7 cellular contexts compared by ENCODE assay signal in genomic region chr15:28457396-28457932, GRCh38.
DNase-seq lines count a peak whose midpoint lies in the region; ATAC-seq and TF ChIP-seq lines count a peak whose summit lies in the region.
"Not testable (repeated sequence)": the region's sequence is repeated elsewhere in the genome, so short reads cannot be mapped to it uniquely, and the experiment has no call there.

No MANE protein-coding gene starts in this region.

- not testable (repeated sequence) for H4K91ac ChIP-seq in neuronal stem cell (ENCODE audit: low read depth, low read length, poor library complexity)

- H3K4me1 Mint-ChIP-seq in GM23338; activated naive CD8-positive, alpha-beta T cell treated with anti-CD3 and anti-CD28 coated beads for 36 hours: not testable (repeated sequence)

- H3K4me1 ChIP-seq in GM23338 (ENCODE audit: insufficient read depth); Peyer's patch; neuronal stem cell (ENCODE audit: control insufficient read depth in 2 of 2, insufficient read depth in 1 of 2, low read depth in 1 of 2, low read length in 2 of 2); sigmoid colon: not testable (repeated sequence)

- H3K9me3 Mint-ChIP-seq in GM23338; activated naive CD8-positive, alpha-beta T cell treated with anti-CD3 and anti-CD28 coated beads for 36 hours: not testable (repeated sequence)

- H2BK5ac ChIP-seq in neuronal stem cell (ENCODE audit: low read length) = not testable (repeated sequence)

- H3K9me2 ChIP-seq in GM23338 (ENCODE audit: insufficient read depth) = not testable (repeated sequence)

- not testable (repeated sequence) for H3K14ac ChIP-seq in neuronal stem cell (ENCODE audit: low read length)

- not testable (repeated sequence) for H3F3A ChIP-seq in GM23338 (replicated peaks; ENCODE audit: low read depth)

- TF ChIP-seq POLR2A in Peyer's patch (IDR thresholded peaks at IDR 0.05); sigmoid colon (IDR thresholded peaks at IDR 0.05): not testable (repeated sequence)

- WGBS in neuronal stem cell (ENCODE audit: extremely low coverage in 2 of 2, insufficient read length in 2 of 2, insufficient replicate concordance in 1 of 2), 2 donors = no CpG with 5 or more reads among the region's 32 CpGs
- 90 to 92% methylated on average over 32 of the region's 32 CpGs for WGBS in sigmoid colon, 2 donors

- H4K20me1 ChIP-seq in GM23338 (replicated peaks; ENCODE audit: insufficient read depth) = not testable (repeated sequence)

- H3K4me3 Mint-ChIP-seq in GM23338; activated naive CD8-positive, alpha-beta T cell treated with anti-CD3 and anti-CD28 coated beads for 36 hours: not testable (repeated sequence)

- peak overlapping the region; percentile 99 for H2AK5ac ChIP-seq in neuronal stem cell (ENCODE audit: low read depth, low read length)

- peak overlapping the region; percentile 44 for H3K23ac ChIP-seq in neuronal stem cell (ENCODE audit: low read depth, low read length, poor library complexity)

- H4K8ac ChIP-seq in neuronal stem cell (ENCODE audit: low read depth, low read length) = not testable (repeated sequence)

- H3K36me3 ChIP-seq in GM23338 (ENCODE audit: insufficient read depth); Peyer's patch; neuronal stem cell (replicated peaks in 1 of 2; ENCODE audit: control insufficient read depth in 2 of 2, insufficient read depth in 2 of 2, low read length in 2 of 2); sigmoid colon: not testable (repeated sequence)

- peaks cover 11% of the 10 kb centered on the region for H3K27me3 Mint-ChIP-seq in GM23338 (ENCODE audit: insufficient read depth, low read depth, poor library complexity)
- H3K27me3 Mint-ChIP-seq in activated naive CD8-positive, alpha-beta T cell treated with anti-CD3 and anti-CD28 coated beads for 36 hours = peaks cover 20% of the 10 kb centered on the region

- H2BK15ac ChIP-seq in neuronal stem cell (ENCODE audit: low read length) = peak overlapping the region; percentile 98

- H3K27me3 ChIP-seq in GM23338 (ENCODE audit: insufficient read depth) (peaks cover 11% of the 10 kb centered on the region), neuronal stem cell (ENCODE audit: control insufficient read depth in 3 of 3, insufficient read depth in 3 of 3, low read depth in 1 of 3, low read length in 3 of 3) (peaks cover 0 to 20% (median 4%) of the 10 kb centered on the region in 3 experiments), sigmoid colon (peaks cover 3 to 23% (median 21%) of the 10 kb centered on the region in 3 donors)
- not testable (repeated sequence) for H3K27me3 ChIP-seq in Peyer's patch

- not testable (repeated sequence) for ATAC-seq in GM23338

- not testable (repeated sequence) for H3K9me3 ChIP-seq in Peyer's patch; neuronal stem cell (replicated peaks in 1 of 2; ENCODE audit: control insufficient read depth in 2 of 2, insufficient read depth in 1 of 2, low read depth in 1 of 2, low read length in 2 of 2); sigmoid colon

- H3K79me1 ChIP-seq in neuronal stem cell (ENCODE audit: low read depth, low read length) = not testable (repeated sequence)

- not testable (repeated sequence) for H3K9ac ChIP-seq in neuronal stem cell (ENCODE audit: low read depth, low read length, poor library complexity)

- TF ChIP-seq CTCF in GM23338 (conservative IDR thresholded peaks at IDR 0.05; ENCODE audit: low read depth in 2 of 2); Peyer's patch (IDR thresholded peaks at IDR 0.05); epithelial cell of esophagus (IDR thresholded peaks at IDR 0.05; ENCODE audit: insufficient read depth, low read depth, low read length, missing control alignments); sigmoid colon (IDR thresholded peaks at IDR 0.05): not testable (repeated sequence)

- H3K36me3 Mint-ChIP-seq in GM23338 (ENCODE audit: low read depth); activated naive CD8-positive, alpha-beta T cell treated with anti-CD3 and anti-CD28 coated beads for 36 hours: not testable (repeated sequence)

- not testable (repeated sequence) for H3K27ac Mint-ChIP-seq in GM23338; activated naive CD8-positive, alpha-beta T cell treated with anti-CD3 and anti-CD28 coated beads for 36 hours

- H3K18ac ChIP-seq in neuronal stem cell (ENCODE audit: low read length) = peak overlapping the region; percentile 95

- not testable (repeated sequence) for H2AFZ ChIP-seq in GM23338; neuronal stem cell (ENCODE audit: low read length)

- peak; percentile 16 for DNase-seq in GM23338 (ENCODE audit: low spot score)
- peak in 2 of 3 donors; percentile 15 to 44 for DNase-seq in Peyer's patch
- DNase-seq in activated naive CD8-positive, alpha-beta T cell treated with anti-CD3 and anti-CD28 coated beads for 36 hours = peak; percentile 1
- peak; percentile 0 for DNase-seq in epithelial cell of esophagus (ENCODE audit: low read depth)
- peak; percentile 3 for DNase-seq in iPS-NIHi11 (ENCODE audit: low spot score)
- DNase-seq in neuronal stem cell (ENCODE audit: low spot score) = not testable (repeated sequence)
- peak; percentile 69 for DNase-seq in sigmoid colon

- H3K79me2 ChIP-seq in GM23338 (replicated peaks; ENCODE audit: insufficient read depth) = not testable (repeated sequence)

- H3K27ac ChIP-seq in GM23338 (ENCODE audit: low read depth); Peyer's patch; neuronal stem cell (replicated peaks; ENCODE audit: low read length); sigmoid colon: not testable (repeated sequence)

- intact Hi-C loops in sigmoid colon (cut with DNase I) = not testable (repeated sequence)

- TF ChIP-seq EP300 in sigmoid colon (IDR thresholded peaks at IDR 0.05) = not testable (repeated sequence)

- H2BK12ac ChIP-seq in neuronal stem cell (ENCODE audit: low read length) = not testable (repeated sequence)

- H2BK120ac ChIP-seq in neuronal stem cell (ENCODE audit: low read depth, low read length) = not testable (repeated sequence)

- H3K4me2 ChIP-seq in GM23338; neuronal stem cell (ENCODE audit: insufficient read depth, low read length, poor library complexity, severe bottlenecking): not testable (repeated sequence)

- not testable (repeated sequence) for H3K4me3 ChIP-seq in GM23338; Peyer's patch; epithelial cell of esophagus (ENCODE audit: low read length); neuronal stem cell (ENCODE audit: low read length in 2 of 2); sigmoid colon

- not testable (repeated sequence) for H3K4ac ChIP-seq in neuronal stem cell (ENCODE audit: low read length)
